ENCODE assay signal across 8 cellular contexts in genomic region chr6:153511896-153512496, GRCh38.
DNase-seq lines count a peak whose midpoint lies in the region; ATAC-seq, FAIRE-seq and TF ChIP-seq lines count a peak whose summit lies in the region.

No MANE protein-coding gene starts in this region.

- H3K4me3 ChIP-seq in BJ (ENCODE audit: low read depth, low read length) (no peak overlapping the region), bronchial epithelial cell (ENCODE audit: low read depth, low read length) (no peak overlapping the region), left lung (no peak overlapping the region)

- H3K27ac ChIP-seq in left lung, result no peak overlapping the region

- no peak for FAIRE-seq in bronchial epithelial cell (lab: Jason Lieb, UNC)

- TF ChIP-seq CTCF in BJ (IDR thresholded peaks at IDR 0.05; ENCODE audit: insufficient read depth, low read depth, low read length), result peak; percentile 68
- TF ChIP-seq CTCF in bronchial epithelial cell (IDR thresholded peaks at IDR 0.05; ENCODE audit: insufficient read depth, low read length, severe bottlenecking), result peak; percentile 71
- peak; percentile 53 to 59 for TF ChIP-seq CTCF in left lung (IDR thresholded peaks at IDR 0.05)

- intact Hi-C loops in left lung (cut with DNase I), result no loop called here

- no peaks in the 10 kb centered on the region for H3K27me3 ChIP-seq in BJ (ENCODE audit: control insufficient read depth, insufficient read depth, low read length)
- no peaks in the 10 kb centered on the region for H3K27me3 ChIP-seq in bronchial epithelial cell (ENCODE audit: control insufficient read depth, insufficient read depth, low read length)
- H3K27me3 ChIP-seq in left lung, result no peaks in the 10 kb centered on the region

- CTCF ChIA-PET in BJ (lab: Yijun Ruan, JAX), result interaction anchor here (0.8 to 1.4 kb wide), 4 partner anchors 15 to 480 kb away, joined by 3 to 5 read pairs (median 4); no protein-coding TSS in a partner anchor

- no peaks in the 10 kb centered on the region for H3K4me1 ChIP-seq in left lung

- POLR2A ChIA-PET in BJ (lab: Charles Lee), result no interaction called here

- H3K36me3 ChIP-seq in BJ (ENCODE audit: control insufficient read depth, insufficient read depth, low read length) (no peaks in the 10 kb centered on the region), bronchial epithelial cell (ENCODE audit: control insufficient read depth, insufficient read depth, low read length) (no peaks in the 10 kb centered on the region), left lung (no peaks in the 10 kb centered on the region)

- no peaks in the 10 kb centered on the region for H3K9me3 ChIP-seq in left lung

- DNase-seq in BJ (ENCODE audit: low read depth) (no peak), NCI-H460 (ENCODE audit: extremely low read depth, low read depth) (peak; percentile 26), bronchial epithelial cell (ENCODE audit: low read depth) (peak; percentile 35), left lung (no peak), islet precursor cell (no peak), NCI-H774 (lab: John Stamatoyannopoulos, UW) (no peak)

- peak; percentile 90 for ATAC-seq in GM18867 (IDR thresholded peaks at IDR 0.05; ENCODE audit: unreplicated experiment)
- peak; percentile 85 for ATAC-seq in HG02981 (IDR thresholded peaks at IDR 0.05; ENCODE audit: unreplicated experiment)
- ATAC-seq in left lung, result peak; percentile 82

Comparison
In these comparisons a context has a peak if more than half of its experiments do, and no peak if none do; other contexts are left out.
1. DNase-seq: peak in NCI-H460 (single experiment) and bronchial epithelial cell (single experiment); none in BJ (single experiment), left lung (0 of 2), islet precursor cell (single experiment) and NCI-H774 (single experiment).
2. Peak in every context shown above with its lines, with median percentiles within 50 percentile points of each other: CTCF ChIP-seq and ATAC-seq.